ENCODE assay signal across 30 cellular contexts in the genomic region with DNA sequence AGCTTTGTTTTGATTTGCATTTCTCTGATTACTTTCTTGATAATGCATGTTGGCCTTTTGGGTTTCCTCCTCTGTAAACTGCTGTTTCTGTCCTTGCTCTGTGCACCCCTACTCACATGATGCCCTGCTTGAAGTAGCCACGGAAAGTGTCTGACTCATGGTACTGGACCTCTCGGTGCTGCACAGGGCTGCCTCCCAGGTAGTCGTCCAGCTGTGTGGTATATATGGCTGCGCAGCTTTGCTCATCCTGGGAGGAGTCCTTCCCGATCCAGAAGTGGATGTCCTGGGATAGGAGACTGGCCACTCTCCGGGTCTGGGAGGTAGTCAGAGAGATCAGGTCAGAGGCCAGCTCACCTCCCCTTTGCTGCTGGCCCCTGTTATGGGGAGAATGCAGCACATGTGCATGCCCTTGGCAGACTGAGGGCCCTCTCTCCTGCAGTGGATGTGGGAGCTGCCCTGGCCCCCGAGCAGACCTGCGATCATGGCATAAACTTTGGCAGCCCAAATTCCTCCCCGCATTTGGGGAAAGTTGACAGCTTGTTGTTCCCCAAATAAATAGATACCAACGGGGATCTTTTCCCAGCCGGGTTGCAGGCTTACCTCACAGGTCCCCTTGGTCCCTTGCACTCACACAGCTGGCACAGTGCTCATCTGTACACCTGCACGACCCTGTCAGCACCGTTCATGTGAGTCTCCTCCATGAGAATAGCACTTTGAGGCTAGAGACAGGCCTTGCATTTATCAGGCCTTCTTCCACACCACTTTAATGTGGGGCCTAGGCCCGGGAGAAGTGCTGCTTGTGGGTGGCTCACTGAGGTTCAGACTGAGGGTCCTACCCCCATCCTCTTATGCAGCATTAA. TPM values are rescaled to one million over a fixed set of nuclear protein-coding genes. Genes with fewer than 3 reads are reported as not detected.
DNase-seq lines count a peak whose midpoint lies in the region; ATAC-seq, FAIRE-seq and TF ChIP-seq lines count a peak whose summit lies in the region.
"Had no signal": no experiment of that assay in that cellular context is flagged by ENCODE, and none has a peak within 500 bp of the region (broad histone marks: within the 10 kb centered on the region; RNA-seq: fewer than 3 reads in every experiment).

No MANE protein-coding gene starts in this region.

- H3K79me2 ChIP-seq in HepG2 (ENCODE audit: insufficient read depth, low read length), result no peaks in the 10 kb centered on the region

- TF ChIP-seq EP300 in HepG2 (IDR thresholded peaks at IDR 0.05; ENCODE audit: low read depth in 2 of 2, low read length in 2 of 2) (no peak), HepG2 (CRISPR knock-in tag; IDR thresholded peaks at IDR 0.05; ENCODE audit: borderline replicate concordance) (no peak)

- POLR2A ChIA-PET in HepG2 (lab: Yijun Ruan, JAX), result interaction anchor here (1.0 to 1.9 kb wide), 3 partner anchors 30 to 41 kb away, joined by 3 to 6 read pairs (median 3); a partner anchor contains a TSS

- H3K4me1 Mint-ChIP-seq in stimulated activated effector memory CD8-positive, alpha-beta T cell treated with anti-CD3 and anti-CD28 coated beads, Interleukin-12 subunit alpha, Interleukin-12 subunit beta, amount 100 ng/mL, for 72 hours, result peaks cover 6% of the 10 kb centered on the region

- peak overlapping the region; percentile 56 for H3K27ac Mint-ChIP-seq in stimulated activated effector memory CD8-positive, alpha-beta T cell treated with anti-CD3 and anti-CD28 coated beads, Interleukin-12 subunit alpha, Interleukin-12 subunit beta, amount 100 ng/mL, for 72 hours
- H3K27ac Mint-ChIP-seq: activated CD4-positive, alpha-beta T cell treated with anti-CD3 and anti-CD28 coated beads, Interleukin-2, amount 10 ng/mL, durations not matched to agents 24 days and 14 days; activated naive CD4-positive, alpha-beta T cell treated with anti-CD3 and anti-CD28 coated beads for 36 hours; activated T-cell treated with anti-CD3 and anti-CD28 coated beads, Interleukin-2, amount 50 U/mL, for 72 hours; naive B cell had no signal

- no peaks in the 10 kb centered on the region for H3K36me3 ChIP-seq in HepG2 (replicated peaks in 1 of 2; ENCODE audit: control insufficient read depth in 1 of 2, insufficient read depth in 2 of 2, low read length in 2 of 2)
- H3K36me3 ChIP-seq in right lobe of liver, result peaks cover 0 to 33% (median 5%) of the 10 kb centered on the region in 4 donors
- H3K36me3 ChIP-seq: BE2C, breast epithelium, HAP-1 had no signal

- H3K9me3 ChIP-seq in HepG2 (ENCODE audit: low read length), result no peaks in the 10 kb centered on the region
- no peaks in the 10 kb centered on the region for H3K9me3 ChIP-seq in right lobe of liver
- H3K9me3 ChIP-seq: BE2C, breast epithelium, HAP-1, Peyer's patch, transverse colon had no signal

- CTCF ChIA-PET in HepG2 (lab: Yijun Ruan, JAX; ENCODE audit: low intra/inter-chr PET ratio, low total read pairs), result interaction anchor here (0.7 kb wide), 1 partner anchor 92 kb away, joined by 4 read pairs; no protein-coding TSS in a partner anchor

- H3K4me1 ChIP-seq in HepG2 (ENCODE audit: insufficient read depth, low read length) (peaks cover 63% of the 10 kb centered on the region), right lobe of liver (peaks cover 0 to 25% (median 0%) of the 10 kb centered on the region in 4 donors)
- H3K4me1 ChIP-seq: HAP-1 had no signal

- H3K9me3 Mint-ChIP-seq in stimulated activated effector memory CD8-positive, alpha-beta T cell treated with anti-CD3 and anti-CD28 coated beads, Interleukin-12 subunit alpha, Interleukin-12 subunit beta, amount 100 ng/mL, for 72 hours, result no peaks in the 10 kb centered on the region
- H3K9me3 Mint-ChIP-seq: activated CD4-positive, alpha-beta T cell treated with anti-CD3 and anti-CD28 coated beads, Interleukin-2, amount 10 ng/mL, durations not matched to agents 24 days and 14 days; activated naive CD4-positive, alpha-beta T cell treated with anti-CD3 and anti-CD28 coated beads for 36 hours; activated T-cell treated with anti-CD3 and anti-CD28 coated beads, Interleukin-2, amount 50 U/mL, for 72 hours; CD8-positive, alpha-beta memory T cell; naive B cell had no signal

- no peaks in the 10 kb centered on the region for H3K27me3 ChIP-seq in HepG2 (ENCODE audit: control insufficient read depth in 1 of 2, insufficient read depth in 2 of 2, low read length in 2 of 2)
- H3K27me3 ChIP-seq in right lobe of liver, result no peaks in the 10 kb centered on the region
- H3K27me3 ChIP-seq: BE2C, breast epithelium, Peyer's patch, transverse colon had no signal

- DNase-seq in HepG2 (ENCODE audit: low spot score) (no peak), right lobe of liver (no peak), coronary artery (ENCODE audit: low spot score) (peak; percentile 62), mucosa of gallbladder (ENCODE audit: low spot score) (no peak)
- DNase-seq in stimulated activated effector memory CD8-positive, alpha-beta T cell treated with anti-CD3 and anti-CD28 coated beads, Interleukin-12 subunit alpha, Interleukin-12 subunit beta, amount 100 ng/mL, for 72 hours (ENCODE audit: low spot score in 2 of 2), result no peak
- no peak for DNase-seq in activated effector memory CD4-positive, alpha-beta T cell treated with anti-CD3 and anti-CD28 coated beads, Interleukin-2, amount 50 U/mL, for 16 hours
- DNase-seq: activated CD4-positive, alpha-beta T cell treated with anti-CD3 and anti-CD28 coated beads, Interleukin-2, amount 10 ng/mL, durations not matched to agents 24 days and 14 days; activated naive CD4-positive, alpha-beta T cell treated with anti-CD3 and anti-CD28 coated beads for 36 hours; activated T-cell treated with anti-CD3 and anti-CD28 coated beads, Interleukin-2, amount 50 U/mL, for 72 hours; amniotic stem cell; BE2C; CD8-positive, alpha-beta memory T cell; effector CD8-positive, alpha-beta T cell; GDM1; glutamatergic neuron; islet precursor cell; left ventricle myocardium superior; naive B cell; NCI-H1105; NCI-H1930; NCI-H69; Peyer's patch; T1000; transverse colon had no signal

- no peak for TF ChIP-seq POLR2A in HepG2 (IDR thresholded peaks at IDR 0.05; ENCODE audit: insufficient read depth in 1 of 2, low read depth in 2 of 2, low read length in 2 of 2)
- TF ChIP-seq POLR2A in right lobe of liver (IDR thresholded peaks at IDR 0.05), result no peak

- H3K36me3 Mint-ChIP-seq in stimulated activated effector memory CD8-positive, alpha-beta T cell treated with anti-CD3 and anti-CD28 coated beads, Interleukin-12 subunit alpha, Interleukin-12 subunit beta, amount 100 ng/mL, for 72 hours, result peaks cover 5% of the 10 kb centered on the region

- ATAC-seq in HepG2 (peak; percentile 4), right lobe of liver (no peak)
- ATAC-seq in stimulated activated effector memory CD8-positive, alpha-beta T cell treated with anti-CD3 and anti-CD28 coated beads, Interleukin-12 subunit alpha, Interleukin-12 subunit beta, amount 100 ng/mL, for 72 hours, result no peak
- ATAC-seq: activated T-cell treated with anti-CD3 and anti-CD28 coated beads, Interleukin-2, amount 50 U/mL, for 72 hours; K562; left ventricle myocardium superior had no signal

- TF ChIP-seq CTCF in HepG2 (CRISPR knock-in tag; IDR thresholded peaks at IDR 0.05) (no peak), right lobe of liver (IDR thresholded peaks at IDR 0.05) (no peak), coronary artery (IDR thresholded peaks at IDR 0.05) (no peak)

- in situ Hi-C loops in HepG2 (cut with HindIII; ENCODE audit: extremely low pct_ligation_motif_present, low pct_unique_long_range_greater_than_20kb), result no loop called here

- H3K27ac ChIP-seq in HepG2 (ENCODE audit: extremely low read length, insufficient read depth, low read length) (peak overlapping the region; percentile 65), right lobe of liver (no peak overlapping the region), coronary artery (no peak overlapping the region)
- H3K27ac ChIP-seq: breast epithelium, epithelial cell of prostate, Peyer's patch, transverse colon had no signal

- no peak overlapping the region for H2AFZ ChIP-seq in HepG2 (ENCODE audit: low read length)

- H3K4me3 ChIP-seq in HepG2 (replicated peaks in 1 of 3; ENCODE audit: insufficient read depth in 1 of 3, low read depth in 2 of 3, low read length in 3 of 3), result no peak overlapping the region
- no peak overlapping the region for H3K4me3 ChIP-seq in right lobe of liver
- no peak overlapping the region for H3K4me3 ChIP-seq in coronary artery
- H3K4me3 ChIP-seq: breast epithelium, HAP-1, K562, Peyer's patch, smooth muscle cell, transverse colon had no signal

- no peak overlapping the region for H3K4me3 Mint-ChIP-seq in stimulated activated effector memory CD8-positive, alpha-beta T cell treated with anti-CD3 and anti-CD28 coated beads, Interleukin-12 subunit alpha, Interleukin-12 subunit beta, amount 100 ng/mL, for 72 hours
- H3K4me3 Mint-ChIP-seq: activated CD4-positive, alpha-beta T cell treated with anti-CD3 and anti-CD28 coated beads, Interleukin-2, amount 10 ng/mL, durations not matched to agents 24 days and 14 days; activated naive CD4-positive, alpha-beta T cell treated with anti-CD3 and anti-CD28 coated beads for 36 hours; activated T-cell treated with anti-CD3 and anti-CD28 coated beads, Interleukin-2, amount 50 U/mL, for 72 hours; CD8-positive, alpha-beta memory T cell had no signal

- H3K9ac ChIP-seq in HepG2 (ENCODE audit: insufficient read depth, low read depth, low read length), result no peak overlapping the region

- H3K4me2 ChIP-seq in HepG2 (ENCODE audit: low read depth, low read length), result no peak overlapping the region
- H3K4me2 ChIP-seq: smooth muscle cell had no signal

- intact Hi-C loops in HepG2 (cut with micrococcal nuclease; ENCODE audit: unreplicated experiment), result no loop called here
- intact Hi-C loops in right lobe of liver (cut with DNase I), result no loop called here

- FAIRE-seq in HepG2 (lab: Jason Lieb, UNC), result no peak
- FAIRE-seq: colon, K562 had no signal

- TF ChIP-seq RAD21 in HepG2 (CRISPR knock-in tag; IDR thresholded peaks at IDR 0.05), result no peak

- WGBS in HepG2 (ENCODE audit: low lambda C conversion rate), result 83% methylated on average over 9 of the region's 14 CpGs
- 87% methylated on average over 5 of the region's 14 CpGs for WGBS in right lobe of liver (ENCODE audit: insufficient coverage, low coverage, low lambda C conversion rate, missing lambda C conversion rate)

- BruUV-seq in HepG2 (replicated peaks; lab: Mats Ljungman, UMichigan), result no TSS peak

- no peaks in the 10 kb centered on the region for H4K20me1 ChIP-seq in HepG2 (ENCODE audit: insufficient read depth, low read length)

RNA-seq across cellular contexts. Expression of a gene that starts 5.2 kb away (rescaled TPM):
- 0.53 and 1.2 TPM in 2 replicates for total RNA-seq in HepG2 (2016; rRNA removed; fragmentation: Illumina TruSeq; extraction: Trizol)
- total RNA-seq in HepG2 (2016; cell fraction: cytosol; rRNA removed; fragmentation: Illumina TruSeq; extraction: Trizol; ENCODE audit: low read depth), result 0.18 and 0.30 TPM in 2 replicates
- 0.52 and 0.54 TPM in 2 replicates for total RNA-seq in HepG2 (2016; cell fraction: insoluble cytoplasmic fraction; rRNA removed; fragmentation: Illumina TruSeq; extraction: Trizol)
- 0.21 and 0.40 TPM in 2 replicates for total RNA-seq in HepG2 (2016; cell fraction: membrane; rRNA removed; fragmentation: Illumina TruSeq; extraction: Trizol)
- total RNA-seq in HepG2 (2016; cell fraction: nucleus; rRNA removed; fragmentation: Illumina TruSeq; extraction: Trizol), result 0.44 and 0.59 TPM in 2 replicates
- 1.4 and 2.0 TPM in 2 replicates for polyA plus RNA-seq in HepG2 (2011; rRNA removed)
- 0.56 and 0.60 TPM in 2 replicates for polyA plus RNA-seq in HepG2 (2011; cell fraction: cytosol; rRNA removed)
- 3.6 and 16.3 TPM in 2 replicates for polyA plus RNA-seq in HepG2 (2011; cell fraction: nucleus; rRNA removed)
- polyA plus RNA-seq in HepG2 (2012), result 1.6 and 2.2 TPM in 2 replicates
- 0.09 TPM in 1 of 2 replicates, not detected in the other for polyA plus RNA-seq in HepG2 (2016; cell fraction: cytosol; fragmentation: Illumina TruSeq; extraction: Trizol; ENCODE audit: low read depth)
- 0.40 and 0.47 TPM in 2 replicates for polyA plus RNA-seq in HepG2 (2016; cell fraction: insoluble cytoplasmic fraction; fragmentation: Illumina TruSeq; extraction: Trizol; ENCODE audit: low read depth)
- polyA plus RNA-seq in HepG2 (2016; cell fraction: membrane; fragmentation: Illumina TruSeq; extraction: Trizol; ENCODE audit: low read depth), result 0.12 and 0.19 TPM in 2 replicates
- polyA plus RNA-seq in HepG2 (2016; cell fraction: nucleus; fragmentation: Illumina TruSeq; extraction: Trizol; ENCODE audit: insufficient read depth, low read depth), result 1.2 and 1.8 TPM in 2 replicates
- polyA minus RNA-seq in HepG2 (2011; rRNA and poly(A)+ RNA removed; ENCODE audit: low replicate concordance), result 0.54 and 2.1 TPM in 2 replicates
- 0.70 and 1.2 TPM in 2 replicates for polyA minus RNA-seq in HepG2 (2011; cell fraction: cytosol; rRNA and poly(A)+ RNA removed)
- polyA minus RNA-seq in HepG2 (2011; cell fraction: nucleus; rRNA and poly(A)+ RNA removed), result 3.6 and 3.7 TPM in 2 replicates
- 1 to 10 TPM; 1.5 to 6.3 (median 5.0) TPM for total RNA-seq in right lobe of liver
- total RNA-seq in mucosa of gallbladder, result 12.0 TPM

RNA-seq across cellular contexts. Expression of a gene that starts 30.8 kb away (rescaled TPM):
- 68.3 and 89.7 TPM in 2 replicates for total RNA-seq in HepG2 (2016; rRNA removed; fragmentation: Illumina TruSeq; extraction: Trizol)
- 3.6 and 5.5 TPM in 2 replicates for total RNA-seq in HepG2 (2016; cell fraction: cytosol; rRNA removed; fragmentation: Illumina TruSeq; extraction: Trizol; ENCODE audit: low read depth)
- 68.1 and 86.4 TPM in 2 replicates for total RNA-seq in HepG2 (2016; cell fraction: insoluble cytoplasmic fraction; rRNA removed; fragmentation: Illumina TruSeq; extraction: Trizol)
- total RNA-seq in HepG2 (2016; cell fraction: membrane; rRNA removed; fragmentation: Illumina TruSeq; extraction: Trizol), result 11.5 and 12.6 TPM in 2 replicates
- 22.8 and 27.6 TPM in 2 replicates for total RNA-seq in HepG2 (2016; cell fraction: nucleus; rRNA removed; fragmentation: Illumina TruSeq; extraction: Trizol)
- polyA plus RNA-seq in HepG2 (2011; rRNA removed), result 24.0 and 29.8 TPM in 2 replicates
- polyA plus RNA-seq in HepG2 (2011; cell fraction: cytosol; rRNA removed), result 23.1 and 23.8 TPM in 2 replicates
- polyA plus RNA-seq in HepG2 (2011; cell fraction: nucleus; rRNA removed), result 7.3 and 7.5 TPM in 2 replicates
- polyA plus RNA-seq in HepG2 (2012), result 31.2 and 34.6 TPM in 2 replicates
- polyA plus RNA-seq in HepG2 (2016; cell fraction: cytosol; fragmentation: Illumina TruSeq; extraction: Trizol; ENCODE audit: low read depth), result 5.3 and 5.4 TPM in 2 replicates
- polyA plus RNA-seq in HepG2 (2016; cell fraction: insoluble cytoplasmic fraction; fragmentation: Illumina TruSeq; extraction: Trizol; ENCODE audit: low read depth), result 85.2 and 97.5 TPM in 2 replicates
- polyA plus RNA-seq in HepG2 (2016; cell fraction: membrane; fragmentation: Illumina TruSeq; extraction: Trizol; ENCODE audit: low read depth), result 10.7 TPM in 2 replicates
- polyA plus RNA-seq in HepG2 (2016; cell fraction: nucleus; fragmentation: Illumina TruSeq; extraction: Trizol; ENCODE audit: insufficient read depth, low read depth), result 48.3 and 48.4 TPM in 2 replicates
- polyA minus RNA-seq in HepG2 (2011; rRNA and poly(A)+ RNA removed; ENCODE audit: low replicate concordance), result 8.7 and 16.9 TPM in 2 replicates
- polyA minus RNA-seq in HepG2 (2011; cell fraction: cytosol; rRNA and poly(A)+ RNA removed), result 6.6 and 10.7 TPM in 2 replicates
- 9.7 and 11.1 TPM in 2 replicates for polyA minus RNA-seq in HepG2 (2011; cell fraction: nucleus; rRNA and poly(A)+ RNA removed)
- total RNA-seq in right lobe of liver, result 10 to 100 TPM; 25.6 to 40.2 (median 30.9) TPM
- 29.3 TPM for total RNA-seq in mucosa of gallbladder

RNA-seq across cellular contexts. Expression of a gene that starts 33.2 kb away (rescaled TPM):
- total RNA-seq in HepG2 (2016; rRNA removed; fragmentation: Illumina TruSeq; extraction: Trizol) (38.1 and 42.4 TPM in 2 replicates), right lobe of liver (10 to 100 TPM; 39.3 to 84.2 (median 64.7) TPM), mucosa of gallbladder (150 TPM)
- total RNA-seq in HepG2 (2016; cell fraction: cytosol; rRNA removed; fragmentation: Illumina TruSeq; extraction: Trizol; ENCODE audit: low read depth), result 20.5 and 21.6 TPM in 2 replicates
- total RNA-seq in HepG2 (2016; cell fraction: insoluble cytoplasmic fraction; rRNA removed; fragmentation: Illumina TruSeq; extraction: Trizol), result 37.7 and 41.1 TPM in 2 replicates
- 60.6 and 65.1 TPM in 2 replicates for total RNA-seq in HepG2 (2016; cell fraction: membrane; rRNA removed; fragmentation: Illumina TruSeq; extraction: Trizol)
- 35.7 and 38.6 TPM in 2 replicates for total RNA-seq in HepG2 (2016; cell fraction: nucleus; rRNA removed; fragmentation: Illumina TruSeq; extraction: Trizol)
- 82.5 and 91.3 TPM in 2 replicates for polyA plus RNA-seq in HepG2 (2011; rRNA removed)
- polyA plus RNA-seq in HepG2 (2011; cell fraction: cytosol; rRNA removed), result 94.6 and 96.0 TPM in 2 replicates
- 121 and 124 TPM in 2 replicates for polyA plus RNA-seq in HepG2 (2011; cell fraction: nucleus; rRNA removed)
- 68.6 and 96.3 TPM in 2 replicates for polyA plus RNA-seq in HepG2 (2012)
- 59.2 and 67.3 TPM in 2 replicates for polyA plus RNA-seq in HepG2 (2016; cell fraction: cytosol; fragmentation: Illumina TruSeq; extraction: Trizol; ENCODE audit: low read depth)
- 57.7 and 67.3 TPM in 2 replicates for polyA plus RNA-seq in HepG2 (2016; cell fraction: insoluble cytoplasmic fraction; fragmentation: Illumina TruSeq; extraction: Trizol; ENCODE audit: low read depth)
- polyA plus RNA-seq in HepG2 (2016; cell fraction: membrane; fragmentation: Illumina TruSeq; extraction: Trizol; ENCODE audit: low read depth), result 88.5 and 93.3 TPM in 2 replicates
- polyA plus RNA-seq in HepG2 (2016; cell fraction: nucleus; fragmentation: Illumina TruSeq; extraction: Trizol; ENCODE audit: insufficient read depth, low read depth), result 61.0 and 66.5 TPM in 2 replicates
- 118 and 141 TPM in 2 replicates for polyA minus RNA-seq in HepG2 (2011; rRNA and poly(A)+ RNA removed; ENCODE audit: low replicate concordance)
- polyA minus RNA-seq in HepG2 (2011; cell fraction: cytosol; rRNA and poly(A)+ RNA removed), result 57.9 and 82.7 TPM in 2 replicates
- 88.2 and 116 TPM in 2 replicates for polyA minus RNA-seq in HepG2 (2011; cell fraction: nucleus; rRNA and poly(A)+ RNA removed)

RNA-seq across cellular contexts. Expression of a gene that starts 40.9 kb away (rescaled TPM):
- total RNA-seq in HepG2 (2016; rRNA removed; fragmentation: Illumina TruSeq; extraction: Trizol) (4.7 and 6.6 TPM in 2 replicates), right lobe of liver (1 to 10 TPM; 3.2 to 5.5 (median 3.7) TPM), mucosa of gallbladder (7.0 TPM)
- 1.7 and 1.9 TPM in 2 replicates for total RNA-seq in HepG2 (2016; cell fraction: cytosol; rRNA removed; fragmentation: Illumina TruSeq; extraction: Trizol; ENCODE audit: low read depth)
- 5.0 and 5.9 TPM in 2 replicates for total RNA-seq in HepG2 (2016; cell fraction: insoluble cytoplasmic fraction; rRNA removed; fragmentation: Illumina TruSeq; extraction: Trizol)
- 6.1 TPM in 2 replicates for total RNA-seq in HepG2 (2016; cell fraction: membrane; rRNA removed; fragmentation: Illumina TruSeq; extraction: Trizol)
- 3.5 and 3.8 TPM in 2 replicates for total RNA-seq in HepG2 (2016; cell fraction: nucleus; rRNA removed; fragmentation: Illumina TruSeq; extraction: Trizol)
- 10.8 and 11.4 TPM in 2 replicates for polyA plus RNA-seq in HepG2 (2011; rRNA removed)
- 9.7 and 10.4 TPM in 2 replicates for polyA plus RNA-seq in HepG2 (2011; cell fraction: cytosol; rRNA removed)
- polyA plus RNA-seq in HepG2 (2011; cell fraction: nucleus; rRNA removed), result 8.1 and 9.8 TPM in 2 replicates
- polyA plus RNA-seq in HepG2 (2012), result 7.8 and 9.8 TPM in 2 replicates
- polyA plus RNA-seq in HepG2 (2016; cell fraction: cytosol; fragmentation: Illumina TruSeq; extraction: Trizol; ENCODE audit: low read depth), result 1.3 and 1.5 TPM in 2 replicates
- polyA plus RNA-seq in HepG2 (2016; cell fraction: insoluble cytoplasmic fraction; fragmentation: Illumina TruSeq; extraction: Trizol; ENCODE audit: low read depth), result 6.4 and 8.5 TPM in 2 replicates
- polyA plus RNA-seq in HepG2 (2016; cell fraction: membrane; fragmentation: Illumina TruSeq; extraction: Trizol; ENCODE audit: low read depth), result 5.3 and 6.0 TPM in 2 replicates
- polyA plus RNA-seq in HepG2 (2016; cell fraction: nucleus; fragmentation: Illumina TruSeq; extraction: Trizol; ENCODE audit: insufficient read depth, low read depth), result 10.5 TPM in 2 replicates
- polyA minus RNA-seq in HepG2 (2011; rRNA and poly(A)+ RNA removed; ENCODE audit: low replicate concordance), result 6.5 and 19.9 TPM in 2 replicates
- 5.5 and 6.4 TPM in 2 replicates for polyA minus RNA-seq in HepG2 (2011; cell fraction: cytosol; rRNA and poly(A)+ RNA removed)
- polyA minus RNA-seq in HepG2 (2011; cell fraction: nucleus; rRNA and poly(A)+ RNA removed), result 3.5 and 5.6 TPM in 2 replicates

RNA-seq across cellular contexts. Expression of a gene that starts 41.4 kb away (rescaled TPM):
- total RNA-seq in HepG2 (2016; rRNA removed; fragmentation: Illumina TruSeq; extraction: Trizol) (34.7 and 35.5 TPM in 2 replicates), right lobe of liver (10 to 100 TPM in 5 of 6 experiments, 1 to 10 TPM in 1; 9.7 to 13.6 (median 10.3) TPM), mucosa of gallbladder (9.2 TPM)
- total RNA-seq in HepG2 (2016; cell fraction: cytosol; rRNA removed; fragmentation: Illumina TruSeq; extraction: Trizol; ENCODE audit: low read depth), result 13.7 and 15.7 TPM in 2 replicates
- 35.1 and 37.6 TPM in 2 replicates for total RNA-seq in HepG2 (2016; cell fraction: insoluble cytoplasmic fraction; rRNA removed; fragmentation: Illumina TruSeq; extraction: Trizol)
- total RNA-seq in HepG2 (2016; cell fraction: membrane; rRNA removed; fragmentation: Illumina TruSeq; extraction: Trizol), result 18.6 and 19.7 TPM in 2 replicates
- total RNA-seq in HepG2 (2016; cell fraction: nucleus; rRNA removed; fragmentation: Illumina TruSeq; extraction: Trizol), result 22.7 and 26.8 TPM in 2 replicates
- polyA plus RNA-seq in HepG2 (2011; rRNA removed), result 36.9 and 38.3 TPM in 2 replicates
- polyA plus RNA-seq in HepG2 (2011; cell fraction: cytosol; rRNA removed), result 22.7 and 24.5 TPM in 2 replicates
- 38.6 and 43.0 TPM in 2 replicates for polyA plus RNA-seq in HepG2 (2011; cell fraction: nucleus; rRNA removed)
- polyA plus RNA-seq in HepG2 (2012), result 21.2 and 23.6 TPM in 2 replicates
- 11.4 and 14.1 TPM in 2 replicates for polyA plus RNA-seq in HepG2 (2016; cell fraction: cytosol; fragmentation: Illumina TruSeq; extraction: Trizol; ENCODE audit: low read depth)
- polyA plus RNA-seq in HepG2 (2016; cell fraction: insoluble cytoplasmic fraction; fragmentation: Illumina TruSeq; extraction: Trizol; ENCODE audit: low read depth), result 46.1 and 52.2 TPM in 2 replicates
- polyA plus RNA-seq in HepG2 (2016; cell fraction: membrane; fragmentation: Illumina TruSeq; extraction: Trizol; ENCODE audit: low read depth), result 15.5 and 17.6 TPM in 2 replicates
- polyA plus RNA-seq in HepG2 (2016; cell fraction: nucleus; fragmentation: Illumina TruSeq; extraction: Trizol; ENCODE audit: insufficient read depth, low read depth), result 43.2 and 53.1 TPM in 2 replicates
- polyA minus RNA-seq in HepG2 (2011; rRNA and poly(A)+ RNA removed; ENCODE audit: low replicate concordance), result 49.2 and 64.0 TPM in 2 replicates
- 9.4 and 10.6 TPM in 2 replicates for polyA minus RNA-seq in HepG2 (2011; cell fraction: cytosol; rRNA and poly(A)+ RNA removed)
- 58.3 and 58.5 TPM in 2 replicates for polyA minus RNA-seq in HepG2 (2011; cell fraction: nucleus; rRNA and poly(A)+ RNA removed)
